14 cellular contexts compared by ENCODE assay signal in the genomic region with DNA sequence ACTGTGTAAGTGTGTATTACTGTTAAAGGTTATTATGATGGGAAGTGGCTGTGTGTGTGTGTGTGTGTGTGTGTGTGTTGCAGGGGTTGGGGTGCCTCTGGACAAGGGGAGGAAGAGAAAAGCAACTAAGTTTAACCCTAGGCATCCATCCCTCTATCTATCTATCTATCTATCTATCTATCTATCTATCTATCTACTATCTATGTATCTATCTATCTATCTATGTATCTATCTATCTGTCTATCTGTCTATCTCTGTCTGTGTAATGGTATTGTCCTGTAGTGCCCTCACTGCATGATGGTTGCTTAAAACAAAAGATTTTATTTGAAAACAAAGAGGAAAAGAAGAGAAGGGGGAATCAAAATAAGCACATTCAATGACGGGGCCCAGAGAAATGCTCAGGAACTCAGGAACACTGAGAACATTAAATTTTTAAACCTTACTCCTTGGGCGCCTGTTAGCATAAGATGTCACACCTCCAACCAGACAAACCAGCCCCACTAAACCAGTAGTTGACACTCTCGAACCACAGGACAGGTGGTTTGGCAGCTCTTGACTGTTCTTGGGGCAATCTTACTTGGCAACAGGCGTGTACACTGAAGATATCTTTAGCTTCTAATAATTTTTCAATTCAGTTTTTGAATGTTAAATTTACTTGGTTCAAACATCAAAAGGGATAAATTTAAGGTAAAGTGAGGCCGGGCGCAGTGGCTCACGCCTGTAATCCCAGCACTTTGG. TPM values are rescaled to one million over a fixed set of nuclear protein-coding genes. Genes with fewer than 3 reads are reported as not detected.
"Had no signal": no experiment of that assay in that cellular context is flagged by ENCODE, and none has a peak within 500 bp of the region (broad histone marks: within the 10 kb centered on the region; RNA-seq: fewer than 3 reads in every experiment).

No MANE protein-coding gene starts in this region.

- H3K27ac ChIP-seq: cardiac muscle cell, dorsolateral prefrontal cortex, foreskin keratinocyte, ovary, right lobe of liver, thoracic aorta had no signal

- H3K9me3 Mint-ChIP-seq: activated B cell treated with CpG ODN at 0.5 μM for 24 hours; activated naive CD4-positive, alpha-beta T cell treated with anti-CD3 and anti-CD28 coated beads, Interleukin-2, amount 50 U/mL, for 24 hours; neural crest cell had no signal

- DNase-seq: activated B cell treated with CpG ODN at 0.5 μM for 24 hours; activated CD4-positive, alpha-beta T cell treated with anti-CD3 and anti-CD28 coated beads for 48 hours; dorsolateral prefrontal cortex; foreskin keratinocyte; ovary; right lobe of liver had no signal

- H3K27me3 Mint-ChIP-seq: activated B cell treated with CpG ODN at 0.5 μM for 24 hours; activated naive CD4-positive, alpha-beta T cell treated with anti-CD3 and anti-CD28 coated beads, Interleukin-2, amount 50 U/mL, for 24 hours had no signal

- H3K9me3 ChIP-seq: ovary, right lobe of liver, thoracic aorta had no signal

- H3K4me3 ChIP-seq: cardiac muscle cell, dorsolateral prefrontal cortex, ovary, right lobe of liver, thoracic aorta had no signal

- H3K36me3 ChIP-seq: cardiac muscle cell, ovary, right lobe of liver, thoracic aorta had no signal

- H3K27me3 ChIP-seq: cardiac muscle cell, foreskin keratinocyte, ovary, right lobe of liver had no signal

- H3K4me3 Mint-ChIP-seq: activated B cell treated with CpG ODN at 0.5 μM for 24 hours; activated naive CD4-positive, alpha-beta T cell treated with anti-CD3 and anti-CD28 coated beads, Interleukin-2, amount 50 U/mL, for 24 hours; neural crest cell had no signal

- H3K27ac Mint-ChIP-seq: activated B cell treated with CpG ODN at 0.5 μM for 24 hours; activated naive CD4-positive, alpha-beta T cell treated with anti-CD3 and anti-CD28 coated beads, Interleukin-2, amount 50 U/mL, for 24 hours had no signal

- ATAC-seq: foreskin keratinocyte, right lobe of liver had no signal

RNA-seq across cellular contexts. Expression of a gene that starts 9.5 kb away (rescaled TPM):
- total RNA-seq: activated B cell treated with CpG ODN at 0.5 μM for 24 hours, cardiac muscle cell, neural crest cell, ovary, pulmonary artery endothelial cell, right lobe of liver, urinary bladder had no signal
- polyA plus RNA-seq: ovary, urinary bladder had no signal

RNA-seq across cellular contexts. Expression of a gene that starts 48.4 kb away (rescaled TPM):
- total RNA-seq: activated B cell treated with CpG ODN at 0.5 μM for 24 hours; cardiac muscle cell; dorsolateral prefrontal cortex; foreskin keratinocyte; lower leg skin; neural crest cell; ovary; pulmonary artery endothelial cell; right lobe of liver; T-helper 2 cell treated with Interferon-gamma antibody and Interleukin-4, amounts not matched to agents 100 ng/mL and 5 ng/mL, for 36 hours; thoracic aorta; urinary bladder had no signal
- polyA plus RNA-seq: cardiac muscle cell, foreskin keratinocyte, ovary, urinary bladder had no signal
